Comparison of ENCODE assay signal across 8 cellular contexts in the genomic region with DNA sequence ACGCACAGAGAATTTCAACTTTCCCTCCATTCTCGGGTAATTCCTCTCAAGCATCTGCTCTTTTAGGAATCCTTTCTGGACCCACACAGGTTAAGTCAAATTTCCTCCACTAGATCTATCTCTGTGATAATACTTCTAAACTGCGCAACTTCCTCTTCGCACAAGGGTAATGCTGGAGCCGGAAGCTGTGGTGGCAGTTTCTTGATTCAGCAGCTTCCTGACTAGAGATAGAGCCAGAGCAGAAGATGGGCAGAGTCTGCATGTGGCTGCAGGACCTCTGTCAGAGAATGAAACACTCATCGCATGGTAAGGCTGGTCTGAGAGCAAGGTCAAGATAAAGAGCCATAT. TPM values are rescaled to one million over a fixed set of nuclear protein-coding genes. Genes with fewer than 3 reads are reported as not detected.
DNase-seq lines count a peak whose midpoint lies in the region; ATAC-seq and TF ChIP-seq lines count a peak whose summit lies in the region.

No MANE protein-coding gene starts in this region.

- H3K36me3 ChIP-seq in Peyer's patch, result no peaks in the 10 kb centered on the region

- peak; percentile 70 for ATAC-seq in GM18499 (IDR thresholded peaks at IDR 0.05; ENCODE audit: insufficient read depth, unreplicated experiment)
- ATAC-seq in HG02763 (IDR thresholded peaks at IDR 0.05; ENCODE audit: unreplicated experiment), result peak; percentile 78
- ATAC-seq in omental fat pad (ENCODE audit: low FRiP score), result peak; percentile 67

- TF ChIP-seq CTCF in Peyer's patch (IDR thresholded peaks at IDR 0.05) (no peak), omental fat pad (IDR thresholded peaks at IDR 0.05) (no peak)

- H3K27me3 ChIP-seq in Peyer's patch, result no peaks in the 10 kb centered on the region

- H3K9me3 ChIP-seq in Peyer's patch, result no peaks in the 10 kb centered on the region

- DNase-seq in Peyer's patch (peak in 2 of 3 donors; percentile 95), omental fat pad (ENCODE audit: low spot score) (no peak), NCI-H774 (lab: John Stamatoyannopoulos, UW) (no peak), HT-29 (ENCODE audit: low spot score) (no peak), NCI-H146 (lab: John Stamatoyannopoulos, UW) (no peak)
- DNase-seq in activated naive CD4-positive, alpha-beta T cell (lab: John Stamatoyannopoulos, UW), result peak; percentile 29 to 66 (median 46)

- peak overlapping the region; percentile 23 to 37 (median 32) for H3K4me3 ChIP-seq in Peyer's patch

- peak overlapping the region; percentile 60 to 80 (median 78) for H3K27ac ChIP-seq in Peyer's patch

- peaks cover 0 to 17% (median 5%) of the 10 kb centered on the region in 4 donors for H3K4me1 ChIP-seq in Peyer's patch

- peak; percentile 44 to 73 for TF ChIP-seq POLR2A in Peyer's patch (IDR thresholded peaks at IDR 0.05)

RNA-seq across cellular contexts. Expression of a gene that starts 11.1 kb away (rescaled TPM):
- total RNA-seq in Peyer's patch (100 to 1,000 TPM in 2 of 4 donors, 10 to 100 TPM in 2; 49.9 to 125 (median 91.4) TPM), omental fat pad (10 to 100 TPM; 30.1 to 59.3 (median 35.7) TPM)
- total RNA-seq in HT-29 (2014; rRNA removed; shearing (Covaris generic)), result 18.3 and 20.7 TPM in 2 replicates

Comparison
In these comparisons a context has a peak if more than half of its experiments do, and no peak if none do; other contexts are left out.
1. DNase-seq: peak in Peyer's patch (2 of 3) and activated naive CD4-positive, alpha-beta T cell (4 of 4); none in omental fat pad (single experiment), NCI-H774 (single experiment), HT-29 (single experiment) and NCI-H146 (single experiment).
2. Peak in every context shown above with its lines, with median percentiles within 50 percentile points of each other: ATAC-seq.